ENCODE assay signal across 22 cellular contexts in the genomic region with DNA sequence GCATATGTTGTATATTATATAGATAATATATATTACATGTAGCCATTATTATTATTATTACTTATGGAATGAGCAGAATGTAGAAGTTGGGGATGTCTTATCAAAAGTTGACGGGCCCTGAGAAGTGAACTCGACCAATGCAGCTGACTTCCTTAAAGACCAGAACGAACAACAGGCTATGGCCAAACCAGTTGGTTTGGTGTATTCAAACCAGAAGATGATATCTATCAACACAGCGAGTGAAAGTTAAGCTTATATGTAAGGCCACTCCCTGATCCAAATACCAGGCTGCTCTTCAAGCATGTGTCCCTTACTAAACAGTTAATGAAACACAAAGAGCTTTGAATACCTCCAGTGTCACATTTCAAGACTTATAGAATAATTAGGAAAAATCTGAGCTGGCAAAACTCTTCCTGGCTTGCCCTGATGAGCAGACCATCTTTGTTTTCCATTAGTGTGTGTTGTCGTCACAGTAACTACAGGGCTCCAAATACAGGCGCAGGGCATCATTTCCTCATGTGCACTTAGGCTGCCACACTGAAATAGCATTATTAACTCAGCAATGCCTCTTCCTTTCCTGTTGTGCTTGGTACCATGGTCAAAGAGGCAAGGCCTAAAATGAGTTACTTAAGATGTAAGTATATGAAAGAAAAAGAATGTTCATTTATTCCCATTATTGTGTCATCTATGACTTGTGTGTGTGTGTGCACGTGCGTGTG. TPM values are rescaled to one million over a fixed set of nuclear protein-coding genes. Genes with fewer than 3 reads are reported as not detected.
DNase-seq lines count a peak whose midpoint lies in the region; ATAC-seq and TF ChIP-seq lines count a peak whose summit lies in the region.
"Had no signal": no experiment of that assay in that cellular context is flagged by ENCODE, and none has a peak within 500 bp of the region (broad histone marks: within the 10 kb centered on the region; RNA-seq: fewer than 3 reads in every experiment).

No MANE protein-coding gene starts in this region.

- H3K27me3 ChIP-seq in heart right ventricle = no peaks in the 10 kb centered on the region
- no peaks in the 10 kb centered on the region for H3K27me3 ChIP-seq in rectal smooth muscle tissue (ENCODE audit: control insufficient read depth, insufficient read depth, low read length)
- H3K27me3 ChIP-seq in aorta (ENCODE audit: control insufficient read depth in 1 of 2, insufficient read depth in 2 of 2, low read length in 1 of 2) = no peaks in the 10 kb centered on the region
- H3K27me3 ChIP-seq: dorsolateral prefrontal cortex had no signal

- intact Hi-C loops in Right ventricle myocardium superior (cut with DNase I) = no loop called here
- intact Hi-C loops in left cardiac atrium (cut with DNase I) = no loop called here
- intact Hi-C loops in heart right ventricle (cut with DNase I) = loop anchor here in 3 of 10 donors (5.0 to 10.0 kb wide), 3 partner anchors 50 to 65 kb away; no protein-coding TSS in a partner anchor
- intact Hi-C loops in aorta (cut with DNase I) = loop anchor here (5.0 to 10.0 kb wide), 2 partner anchors 55 to 112 kb away; no protein-coding TSS in a partner anchor

- H3K9me3 ChIP-seq in heart right ventricle (no peaks in the 10 kb centered on the region), aorta (ENCODE audit: control insufficient read depth, low read length) (no peaks in the 10 kb centered on the region)
- H3K9me3 ChIP-seq: SK-N-SH had no signal

- H3K27ac ChIP-seq in heart right ventricle (peak overlapping the region in 8 of 10 donors; percentile 71 to 95 (median 90)), rectal smooth muscle tissue (ENCODE audit: low read depth, low read length) (peak overlapping the region; percentile 75), aorta (ENCODE audit: low read depth in 1 of 2, low read length in 2 of 2) (peak overlapping the region; percentile 81 to 82)
- H3K27ac ChIP-seq: dorsolateral prefrontal cortex had no signal

- ATAC-seq in Right ventricle myocardium superior (ENCODE audit: poor library complexity) (peak; percentile 11), left cardiac atrium (no peak), heart right ventricle (peak in 7 of 8 donors; percentile 32 to 75 (median 47)), aorta (ENCODE audit: low FRiP score) (peak; percentile 36), HG03196 (IDR thresholded peaks at IDR 0.05; ENCODE audit: unreplicated experiment) (no peak), GM18505 (IDR thresholded peaks at IDR 0.05; ENCODE audit: unreplicated experiment) (no peak)
- ATAC-seq: activated CD4-positive, CD25-positive, alpha-beta regulatory T cell treated with anti-CD3 and anti-CD28 coated beads, Interleukin-2, amount 50 U/mL, for 24 hours; activated CD8-positive, alpha-beta T cell treated with anti-CD3 and anti-CD28 coated beads for 36 hours had no signal

- no peak overlapping the region for H3K9ac ChIP-seq in rectal smooth muscle tissue (ENCODE audit: low read length)
- H3K9ac ChIP-seq: SK-N-SH had no signal

- TF ChIP-seq POLR2A in GM18505 (IDR thresholded peaks at IDR 0.05; ENCODE audit: borderline replicate concordance, extremely low read depth, insufficient read depth, insufficient read length) = no peak

- H3K36me3 ChIP-seq in heart right ventricle (peaks cover 0 to 6% (median 0%) of the 10 kb centered on the region in 9 donors), rectal smooth muscle tissue (ENCODE audit: control insufficient read depth, insufficient read depth, low read length) (no peaks in the 10 kb centered on the region), aorta (ENCODE audit: control insufficient read depth in 1 of 2, insufficient read depth in 2 of 2, low read length in 1 of 2) (no peaks in the 10 kb centered on the region)

- DNase-seq in Right ventricle myocardium superior = no peak
- no peak for DNase-seq in left cardiac atrium
- no peak for DNase-seq in heart right ventricle
- DNase-seq in aorta = no peak
- DNase-seq in stimulated activated CD4-positive, alpha-beta T cell treated with anti-CD3 and anti-CD28 coated beads, Interleukin-2, amount 100 ng/mL, for 24 hours = no peak
- DNase-seq: activated CD8-positive, alpha-beta T cell treated with anti-CD3 and anti-CD28 coated beads for 36 hours; amniotic stem cell; C1 segment of cervical spinal cord; caudate nucleus; dorsolateral prefrontal cortex; erythroblast; KG1; midbrain; NCI-H187 treated with DMSO at 0.1 percent for 48 hours; NCI-H226; SK-N-SH; small intestine; stimulated activated CD4-positive, alpha-beta T cell treated with anti-CD3 and anti-CD28 coated beads, Interleukin-4, amount 100 ng/mL, for 24 hours had no signal

- no peak for TF ChIP-seq CTCF in heart right ventricle (IDR thresholded peaks at IDR 0.05)

- H3K4me1 ChIP-seq in heart right ventricle = peaks cover 0 to 82% (median 59%) of the 10 kb centered on the region in 9 donors
- peaks cover 19% of the 10 kb centered on the region for H3K4me1 ChIP-seq in rectal smooth muscle tissue (ENCODE audit: control insufficient read depth, insufficient read depth, low read length)
- H3K4me1 ChIP-seq in aorta (ENCODE audit: control insufficient read depth in 1 of 2, insufficient read depth in 2 of 2, low read length in 2 of 2) = peaks cover 3 to 8% of the 10 kb centered on the region in 2 donors

- 61 to 64% methylated on average over 8 of the region's 8 CpGs for WGBS in heart right ventricle, 2 donors
- WGBS in aorta, 2 donors = 60 to 64% methylated on average over 8 of the region's 8 CpGs

- H3K4me3 ChIP-seq in heart right ventricle (peak overlapping the region in 1 of 10 donors; percentile 55), rectal smooth muscle tissue (ENCODE audit: low read length) (no peak overlapping the region), aorta (ENCODE audit: low read length in 2 of 2) (no peak overlapping the region)
- H3K4me3 ChIP-seq: dorsolateral prefrontal cortex had no signal

RNA-seq across cellular contexts. Expression of gene FILIP1, which starts 6.6 kb away (rescaled TPM):
- total RNA-seq in Right ventricle myocardium superior (160 TPM), left cardiac atrium (10 to 100 TPM; 85.8 to 86.3 TPM), heart right ventricle (100 to 1,000 TPM; 112 to 269 (median 205) TPM), aorta (10 to 100 TPM; 34.4 to 53.3 TPM)
- polyA plus RNA-seq in heart right ventricle (10 to 100 TPM; 16.8 to 73.2 TPM), aorta (1 to 10 TPM; 6.9 to 8.3 TPM)

Comparison
In these comparisons a context has a peak if more than half of its experiments do, and no peak if none do; other contexts are left out.
1. ATAC-seq: peak in Right ventricle myocardium superior (single experiment), heart right ventricle (7 of 8) and aorta (single experiment); none in left cardiac atrium (0 of 2), HG03196 (single experiment) and GM18505 (single experiment).
2. intact Hi-C loops: an anchor here in aorta (5.0 to 10.0 kb wide); none called in Right ventricle myocardium superior and left cardiac atrium.
3. Peak in every context shown above with its lines, with median percentiles within 50 percentile points of each other: H3K27ac ChIP-seq.